ENCODE assay signal across 1 cellular context in the genomic region with DNA sequence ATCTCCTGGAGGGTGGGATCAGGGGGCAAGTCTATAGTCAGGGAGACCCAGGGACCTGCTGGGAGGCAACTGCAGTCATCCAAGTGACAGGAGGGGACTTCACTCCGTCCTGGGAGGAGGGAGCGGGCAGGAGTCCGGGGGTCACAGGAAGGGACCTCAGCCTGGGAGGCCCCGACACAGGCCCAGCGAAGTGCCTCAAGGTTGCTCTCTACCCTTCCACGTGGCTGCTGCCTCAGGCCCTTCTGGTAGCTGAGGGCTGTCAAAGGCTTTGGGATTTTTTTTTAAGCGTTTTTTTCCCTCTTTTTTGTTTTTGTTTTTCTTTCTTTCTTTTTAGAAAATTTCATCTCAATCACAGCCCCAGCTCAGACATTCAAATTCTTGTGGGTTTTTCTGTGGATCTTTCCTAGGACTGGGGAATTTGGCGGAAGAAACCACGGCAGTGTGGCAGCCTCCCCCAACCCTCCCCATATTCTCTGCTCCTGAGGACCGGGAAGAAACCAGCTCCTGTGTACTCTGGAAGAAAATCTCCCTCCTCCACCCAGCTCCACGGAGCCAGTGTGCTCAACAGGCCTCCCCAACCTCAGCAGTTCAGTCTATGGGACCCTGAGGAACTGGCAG.
TF ChIP-seq lines count a peak whose summit lies in the region.

No MANE protein-coding gene starts in this region.

TF ChIP-seq in WTC11, 78 proteins besides CTCF, POLR2A, EP300 and RAD21 (continued from another document):
- TF ChIP-seq, protein P1, sequence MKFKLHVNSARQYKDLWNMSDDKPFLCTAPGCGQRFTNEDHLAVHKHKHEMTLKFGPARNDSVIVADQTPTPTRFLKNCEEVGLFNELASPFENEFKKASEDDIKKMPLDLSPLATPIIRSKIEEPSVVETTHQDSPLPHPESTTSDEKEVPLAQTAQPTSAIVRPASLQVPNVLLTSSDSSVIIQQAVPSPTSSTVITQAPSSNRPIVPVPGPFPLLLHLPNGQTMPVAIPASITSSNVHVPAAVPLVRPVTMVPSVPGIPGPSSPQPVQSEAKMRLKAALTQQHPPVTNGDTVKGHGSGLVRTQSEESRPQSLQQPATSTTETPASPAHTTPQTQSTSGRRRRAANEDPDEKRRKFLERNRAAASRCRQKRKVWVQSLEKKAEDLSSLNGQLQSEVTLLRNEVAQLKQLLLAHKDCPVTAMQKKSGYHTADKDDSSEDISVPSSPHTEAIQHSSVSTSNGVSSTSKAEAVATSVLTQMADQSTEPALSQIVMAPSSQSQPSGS (CRISPR knock-in tag; IDR thresholded peaks at IDR 0.05; ENCODE audit: borderline replicate concordance, low read depth) = no peak
- TF ChIP-seq, protein P2, sequence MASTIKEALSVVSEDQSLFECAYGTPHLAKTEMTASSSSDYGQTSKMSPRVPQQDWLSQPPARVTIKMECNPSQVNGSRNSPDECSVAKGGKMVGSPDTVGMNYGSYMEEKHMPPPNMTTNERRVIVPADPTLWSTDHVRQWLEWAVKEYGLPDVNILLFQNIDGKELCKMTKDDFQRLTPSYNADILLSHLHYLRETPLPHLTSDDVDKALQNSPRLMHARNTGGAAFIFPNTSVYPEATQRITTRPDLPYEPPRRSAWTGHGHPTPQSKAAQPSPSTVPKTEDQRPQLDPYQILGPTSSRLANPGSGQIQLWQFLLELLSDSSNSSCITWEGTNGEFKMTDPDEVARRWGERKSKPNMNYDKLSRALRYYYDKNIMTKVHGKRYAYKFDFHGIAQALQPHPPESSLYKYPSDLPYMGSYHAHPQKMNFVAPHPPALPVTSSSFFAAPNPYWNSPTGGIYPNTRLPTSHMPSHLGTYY (CRISPR knock-in tag; IDR thresholded peaks at IDR 0.05) = no peak
